ENCODE assay signal across 1 cellular context in genomic region chr14:96225745-96226151, GRCh38.
TF ChIP-seq lines count a peak whose summit lies in the region.

No MANE protein-coding gene starts in this region.

TF ChIP-seq in H1, 55 proteins besides CTCF, POLR2A, EP300 and RAD21:
- TF ChIP-seq CHD2 (IDR thresholded peaks at IDR 0.05; ENCODE audit: low read length) (no peak), YY1 (IDR thresholded peaks at IDR 0.05; ENCODE audit: low read depth, low read length) (no peak), SAP30 (IDR thresholded peaks at IDR 0.05; ENCODE audit: insufficient read depth, insufficient replicate concordance, low read length) (no peak), MAX (IDR thresholded peaks at IDR 0.05) (peak; percentile 36; the same call in 1 of the 2 replicates), HDAC6 (IDR thresholded peaks at IDR 0.05; ENCODE audit: low read depth, low read length) (no peak), RNF2 (IDR thresholded peaks at IDR 0.05; ENCODE audit: borderline replicate concordance, low read depth, low read length, missing control alignments, poor library complexity, severe bottlenecking) (no peak), BRCA1 (IDR thresholded peaks at IDR 0.05; ENCODE audit: low read depth, low read length) (no peak), TAF7 (optimal IDR thresholded peaks at IDR 0.05; ENCODE audit: borderline replicate concordance, low read depth, low read length) (no peak), RXRA (IDR thresholded peaks at IDR 0.05; ENCODE audit: insufficient read depth, low read depth, low read length) (no peak), MAFK (IDR thresholded peaks at IDR 0.05; ENCODE audit: low read depth, low read length) (no peak), CBX5 (IDR thresholded peaks at IDR 0.05; ENCODE audit: low read depth, low read length) (no peak), CHD1 (IDR thresholded peaks at IDR 0.05; ENCODE audit: low read depth, low read length) (no peak), E2F6 (IDR thresholded peaks at IDR 0.05) (0 out of 2 replicates have a peak, but pooled peaks have one; percentile 18), JUND (IDR thresholded peaks at IDR 0.05; ENCODE audit: low read length) (no peak), SIRT6 (IDR thresholded peaks at IDR 0.05; ENCODE audit: low read length) (no peak), POLR2AphosphoS5 (IDR thresholded peaks at IDR 0.05; ENCODE audit: low read depth, low read length) (no peak)
